In genomic region chr13:114281351-114282142, GRCh38 we compare ENCODE assay signal across 8 cellular contexts. TPM values are rescaled to one million over a fixed set of nuclear protein-coding genes. Genes with fewer than 3 reads are reported as not detected.
A peak's percentile ranks its signal among the peaks of the same experiment; 100 is the strongest.
DNase-seq lines count a peak whose midpoint lies in the region; TF ChIP-seq lines count a peak whose summit lies in the region.

Gene UPF3A (plus strand): TSS chr13:114281601. CDS start chr13:114281640, 39 bp downstream.

- peaks cover 25% of the 10 kb centered on the region for H3K79me2 ChIP-seq in neural cell (replicated peaks; ENCODE audit: insufficient read depth, low read length)

- H3K9me3 ChIP-seq in neural cell (ENCODE audit: low read length) = no peaks in the 10 kb centered on the region
- no peaks in the 10 kb centered on the region for H3K9me3 ChIP-seq in stomach

- H3K36me3 ChIP-seq in neural cell (ENCODE audit: insufficient read depth, low read length) (no peaks in the 10 kb centered on the region), stomach (peaks cover 6 to 36% (median 28%) of the 10 kb centered on the region in 4 donors)

- no peak for TF ChIP-seq EP300 in neural cell (conservative IDR thresholded peaks at IDR 0.05; ENCODE audit: poor library complexity, severe bottlenecking)
- TF ChIP-seq EP300 in stomach (IDR thresholded peaks at IDR 0.05) = no peak

- no peaks in the 10 kb centered on the region for H4K20me1 ChIP-seq in neural cell (ENCODE audit: insufficient read depth)

- peak within 1 kb of the TSS; percentile 87 for H3K4me2 ChIP-seq in neural cell (ENCODE audit: low read length)

- TF ChIP-seq RAD21 in neural cell (conservative IDR thresholded peaks at IDR 0.05) = no peak

- H3K9ac ChIP-seq in neural cell (ENCODE audit: low read length) = peak within 1 kb of the TSS; percentile 91

- H3K27ac ChIP-seq in neural cell (ENCODE audit: low read length) (peak within 1 kb of the TSS; percentile 97), stomach (peak within 1 kb of the TSS; percentile 92 to 99 (median 98))

- H3K4me1 ChIP-seq in stomach = peaks cover 14 to 49% (median 37%) of the 10 kb centered on the region in 4 donors

- peaks cover 10% of the 10 kb centered on the region for H3F3A ChIP-seq in neural cell (ENCODE audit: insufficient read depth, low read length, poor library complexity, severe bottlenecking)

- peak; percentile 92 for DNase-seq in EL
- DNase-seq in GOT3 (lab: John Stamatoyannopoulos, UW) = peak; percentile 91
- DNase-seq in LNCaP clone FGC (ENCODE audit: low read depth) = peak; percentile 62
- DNase-seq in activated effector memory CD4-positive, alpha-beta T cell treated with anti-CD3 and anti-CD28 coated beads, Interleukin-2, amount 50 U/mL, for 16 hours = peak; percentile 95
- peak; percentile 85 for DNase-seq in fibroblast of the conjunctiva (ENCODE audit: low read depth)
- peak; percentile 89 for DNase-seq in stomach

- no peaks in the 10 kb centered on the region for H3K9me2 ChIP-seq in neural cell (ENCODE audit: insufficient read depth, low read length)

- no peaks in the 10 kb centered on the region for H3K27me3 ChIP-seq in neural cell (ENCODE audit: insufficient read depth, low read depth, low read length)
- H3K27me3 ChIP-seq in stomach = no peaks in the 10 kb centered on the region

- intact Hi-C loops in stomach (cut with DNase I; ENCODE audit: low total_unique reads) = no loop called here

- H3K4me3 ChIP-seq in LNCaP clone FGC (ENCODE audit: low read depth, low read length) (peak within 1 kb of the TSS; percentile 77), neural cell (ENCODE audit: low read length) (peak within 1 kb of the TSS; percentile 95), stomach (peak within 1 kb of the TSS; percentile 61 to 84 (median 71))

- TF ChIP-seq POLR2A in Raji (IDR thresholded peaks at IDR 0.05; ENCODE audit: insufficient read depth, low read depth, low read length) (peak; percentile 77), stomach (IDR thresholded peaks at IDR 0.05) (peak in 2 of 4 donors; percentile 40 to 57)

- WGBS in stomach, 5 donors = 0 to 4% (median 1%) methylated on average over 15 to 91 of the region's 99 CpGs

- no peak for TF ChIP-seq CTCF in LNCaP clone FGC (IDR thresholded peaks at IDR 0.05; ENCODE audit: control insufficient read depth, extremely low read depth, insufficient read depth)
- no peak for TF ChIP-seq CTCF in neural cell (IDR thresholded peaks at IDR 0.05; ENCODE audit: poor library complexity, severe bottlenecking)
- TF ChIP-seq CTCF in stomach (IDR thresholded peaks at IDR 0.05) = no peak

- H2AFZ ChIP-seq in neural cell (ENCODE audit: low read depth, low read length) = peak within 1 kb of the TSS; percentile 96

TF ChIP-seq in neural cell, 6 proteins besides CTCF, POLR2A, EP300 and RAD21:
- TF ChIP-seq, protein P1, sequence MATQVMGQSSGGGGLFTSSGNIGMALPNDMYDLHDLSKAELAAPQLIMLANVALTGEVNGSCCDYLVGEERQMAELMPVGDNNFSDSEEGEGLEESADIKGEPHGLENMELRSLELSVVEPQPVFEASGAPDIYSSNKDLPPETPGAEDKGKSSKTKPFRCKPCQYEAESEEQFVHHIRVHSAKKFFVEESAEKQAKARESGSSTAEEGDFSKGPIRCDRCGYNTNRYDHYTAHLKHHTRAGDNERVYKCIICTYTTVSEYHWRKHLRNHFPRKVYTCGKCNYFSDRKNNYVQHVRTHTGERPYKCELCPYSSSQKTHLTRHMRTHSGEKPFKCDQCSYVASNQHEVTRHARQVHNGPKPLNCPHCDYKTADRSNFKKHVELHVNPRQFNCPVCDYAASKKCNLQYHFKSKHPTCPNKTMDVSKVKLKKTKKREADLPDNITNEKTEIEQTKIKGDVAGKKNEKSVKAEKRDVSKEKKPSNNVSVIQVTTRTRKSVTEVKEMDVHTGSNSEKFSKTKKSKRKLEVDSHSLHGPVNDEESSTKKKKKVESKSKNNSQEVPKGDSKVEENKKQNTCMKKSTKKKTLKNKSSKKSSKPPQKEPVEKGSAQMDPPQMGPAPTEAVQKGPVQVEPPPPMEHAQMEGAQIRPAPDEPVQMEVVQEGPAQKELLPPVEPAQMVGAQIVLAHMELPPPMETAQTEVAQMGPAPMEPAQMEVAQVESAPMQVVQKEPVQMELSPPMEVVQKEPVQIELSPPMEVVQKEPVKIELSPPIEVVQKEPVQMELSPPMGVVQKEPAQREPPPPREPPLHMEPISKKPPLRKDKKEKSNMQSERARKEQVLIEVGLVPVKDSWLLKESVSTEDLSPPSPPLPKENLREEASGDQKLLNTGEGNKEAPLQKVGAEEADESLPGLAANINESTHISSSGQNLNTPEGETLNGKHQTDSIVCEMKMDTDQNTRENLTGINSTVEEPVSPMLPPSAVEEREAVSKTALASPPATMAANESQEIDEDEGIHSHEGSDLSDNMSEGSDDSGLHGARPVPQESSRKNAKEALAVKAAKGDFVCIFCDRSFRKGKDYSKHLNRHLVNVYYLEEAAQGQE (IDR thresholded peaks at IDR 0.05; ENCODE audit: borderline replicate concordance) = no peak
- TF ChIP-seq POLR2AphosphoS5 (IDR thresholded peaks at IDR 0.05) (peak; percentile 75), EZH2 (IDR thresholded peaks at IDR 0.05; ENCODE audit: borderline replicate concordance, insufficient read depth, low read length, poor library complexity, severe bottlenecking) (no peak), MXI1 (conservative IDR thresholded peaks at IDR 0.05; ENCODE audit: poor library complexity, severe bottlenecking) (peak; percentile 79), TAF1 (IDR thresholded peaks at IDR 0.05; ENCODE audit: low read depth) (no peak), SMC3 (conservative IDR thresholded peaks at IDR 0.05; ENCODE audit: poor library complexity) (no peak)

RNA-seq across cellular contexts. Expression of gene UPF3A, which starts in this region (rescaled TPM):
- polyA plus RNA-seq in neural cell (245 and 277 TPM in 2 replicates), stomach (100 to 1,000 TPM in 1 of 3 donors, 10 to 100 TPM in 2; 39.5 to 136 (median 43.7) TPM)
- polyA minus RNA-seq in neural cell = 86.2 and 91.2 TPM in 2 replicates
- 100 to 1,000 TPM in 1 of 5 donors, 10 to 100 TPM in 4; 20.4 to 186 (median 43.0) TPM for total RNA-seq in stomach

Comparison
In these comparisons a context has a peak if more than half of its experiments do, and no peak if none do; other contexts are left out.
1. Peak in every context shown above with its lines: DNase-seq, H3K4me3 ChIP-seq and H3K27ac ChIP-seq.